8 cellular contexts compared by ENCODE assay signal in the genomic region with DNA sequence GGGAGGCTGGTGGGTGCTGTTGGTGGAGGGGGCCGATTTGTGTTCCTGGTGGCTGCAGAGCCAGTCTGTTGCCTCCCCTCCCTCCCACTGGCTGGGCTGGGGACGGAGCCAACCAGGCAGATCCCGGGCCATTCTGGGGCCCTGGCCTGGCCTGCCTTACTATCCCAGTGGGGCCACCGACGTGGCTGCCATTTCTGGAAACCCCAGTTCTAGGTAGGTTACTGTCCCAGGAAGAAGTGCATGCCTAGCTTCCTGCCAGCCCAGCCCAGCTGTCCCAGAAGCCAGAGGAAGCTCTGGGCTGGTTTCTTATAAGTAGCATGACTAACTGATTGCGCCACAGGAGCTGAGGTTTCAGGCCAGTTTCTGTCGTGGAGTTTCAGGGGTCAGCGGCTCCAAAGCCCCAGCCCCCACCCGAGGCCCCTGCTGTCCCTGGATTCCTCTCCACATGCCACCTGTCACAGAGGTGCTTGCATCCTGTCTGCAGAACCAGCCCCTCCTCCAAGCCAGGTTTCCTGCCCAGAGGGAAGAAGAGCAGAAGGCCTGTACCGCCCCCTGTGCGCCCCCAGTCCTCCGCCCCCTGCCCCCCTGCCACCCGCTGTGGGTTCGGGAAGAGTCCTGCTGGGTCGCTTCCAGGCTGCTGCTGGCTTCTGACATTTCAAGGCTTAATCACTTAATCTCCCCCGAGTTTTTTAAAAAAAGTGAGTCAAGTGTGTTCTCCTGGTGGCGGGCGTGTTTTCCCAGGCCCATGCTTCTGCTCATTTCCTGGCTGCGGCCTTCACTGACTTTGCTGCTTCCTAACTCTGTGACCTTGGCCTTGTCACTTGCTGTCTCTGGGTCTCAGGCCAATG. TPM values are rescaled to one million over a fixed set of nuclear protein-coding genes. Genes with fewer than 3 reads are reported as not detected.
DNase-seq lines count a peak whose midpoint lies in the region; ATAC-seq, FAIRE-seq and TF ChIP-seq lines count a peak whose summit lies in the region.

No MANE protein-coding gene starts in this region.

- no TSS peak for BruUV-seq in GM12878 (replicated peaks; lab: Mats Ljungman, UMichigan)

- no peak for TF ChIP-seq EP300 in GM12878 (IDR thresholded peaks at IDR 0.05; ENCODE audit: borderline replicate concordance in 1 of 2, control insufficient read depth in 1 of 2, low read depth in 2 of 2, low read length in 2 of 2)

- peaks cover 1% of the 10 kb centered on the region; the same call in 1 of the 2 replicates for H3K27me3 Mint-ChIP-seq in HFFc6 (ENCODE audit: insufficient read depth)

- ATAC-seq in GM12878 (peak; percentile 77), GM18498 (IDR thresholded peaks at IDR 0.05; ENCODE audit: unreplicated experiment) (no peak), HG03565 (IDR thresholded peaks at IDR 0.05; ENCODE audit: unreplicated experiment) (no peak)

- H3K9ac ChIP-seq in GM12878 (ENCODE audit: control insufficient read depth, insufficient read depth, low read length), result no peak overlapping the region
- H3K9ac ChIP-seq in iPS-18a (ENCODE audit: low read length), result no peak overlapping the region
- peak overlapping the region; percentile 83 for H3K9ac ChIP-seq in skeletal muscle satellite cell (ENCODE audit: low read depth, low read length)

- intact Hi-C loops in GM12878 (cut with micrococcal nuclease; ENCODE audit: unreplicated experiment), result no loop called here

- peak overlapping the region; percentile 74 for H3K4me3 Mint-ChIP-seq in HFFc6

- H3K79me2 ChIP-seq in GM12878 (ENCODE audit: control insufficient read depth, insufficient read depth, low read length), result peaks cover 43% of the 10 kb centered on the region

- no peak for TF ChIP-seq POLR2A in GM12878 (IDR thresholded peaks at IDR 0.05; ENCODE audit: low read depth, low read length)

- 42% methylated on average over 13 of the region's 19 CpGs for WGBS in GM12878 (ENCODE audit: insufficient coverage, insufficient replicate concordance, low lambda C conversion rate, missing lambda C conversion rate)

- H2AFZ ChIP-seq in GM12878 (ENCODE audit: control insufficient read depth, low read depth, low read length), result no peak overlapping the region

- H3K9me3 ChIP-seq in SJCRH30 (replicated peaks) (no peaks in the 10 kb centered on the region), GM12878 (replicated peaks; ENCODE audit: control insufficient read depth, insufficient read depth, low read length) (peaks cover 5% of the 10 kb centered on the region; the same call in 2 of the 3 replicates), iPS-18a (ENCODE audit: control insufficient read depth, low read depth, low read length) (no peaks in the 10 kb centered on the region), skeletal muscle satellite cell (replicated peaks; ENCODE audit: low read length) (no peaks in the 10 kb centered on the region)

- H3K4me2 ChIP-seq in GM12878 (ENCODE audit: control insufficient read depth, insufficient read depth) (peak overlapping the region; percentile 27; the same call in 1 of the 2 replicates), skeletal muscle satellite cell (ENCODE audit: low read length) (peak overlapping the region; percentile 71)

- H3K27ac ChIP-seq in SJCRH30 (peak overlapping the region; percentile 98), GM12878 (ENCODE audit: control insufficient read depth, insufficient read depth) (peak overlapping the region; percentile 52; the same call in 1 of the 2 replicates), iPS-18a (ENCODE audit: low read length) (peak overlapping the region; percentile 9)

- H3K4me1 ChIP-seq in SJCRH30 (peaks cover 26% of the 10 kb centered on the region), GM12878 (ENCODE audit: control insufficient read depth, insufficient read depth, low read length) (peaks cover 16% of the 10 kb centered on the region), iPS-18a (ENCODE audit: control insufficient read depth, low read depth, low read length) (peaks cover 31% of the 10 kb centered on the region), skeletal muscle satellite cell (ENCODE audit: control insufficient read depth, insufficient read depth, low read length) (peaks cover 32% of the 10 kb centered on the region)

- H3K36me3 ChIP-seq in SJCRH30 (peaks cover 18% of the 10 kb centered on the region), GM12878 (ENCODE audit: control insufficient read depth in 2 of 2, insufficient read depth in 2 of 2, low read length in 1 of 2) (peaks cover 6 to 8% of the 10 kb centered on the region in 2 experiments), iPS-18a (ENCODE audit: control insufficient read depth, low read depth, low read length) (no peaks in the 10 kb centered on the region), skeletal muscle satellite cell (ENCODE audit: insufficient read depth, low read length) (peaks cover 5% of the 10 kb centered on the region)

- no peaks in the 10 kb centered on the region for H3K27me3 ChIP-seq in SJCRH30
- no peaks in the 10 kb centered on the region for H3K27me3 ChIP-seq in GM12878 (replicated peaks in 1 of 2; ENCODE audit: control insufficient read depth in 2 of 2, insufficient read depth in 2 of 2, low read length in 1 of 2)
- no peaks in the 10 kb centered on the region for H3K27me3 ChIP-seq in iPS-18a (ENCODE audit: control insufficient read depth, insufficient read depth, low read length)
- no peaks in the 10 kb centered on the region for H3K27me3 ChIP-seq in skeletal muscle satellite cell (ENCODE audit: control insufficient read depth, insufficient read depth, low read length)

- no peaks in the 10 kb centered on the region; the same call in 1 of the 2 replicates for H4K20me1 ChIP-seq in GM12878 (ENCODE audit: control insufficient read depth, insufficient read depth)

- in situ Hi-C loops in GM12878 (cut with MboI), result no loop called here

- no peak overlapping the region for H3K4me3 ChIP-seq in SJCRH30
- no peak overlapping the region for H3K4me3 ChIP-seq in GM12878
- H3K4me3 ChIP-seq in iPS-18a (ENCODE audit: low read length), result no peak overlapping the region
- peak overlapping the region; percentile 53 for H3K4me3 ChIP-seq in skeletal muscle satellite cell (ENCODE audit: low read length)

- TF ChIP-seq CTCF in HFFc6 (IDR thresholded peaks at IDR 0.05) (peak; percentile 38; the same call in 1 of the 2 replicates), GM12878 (IDR thresholded peaks at IDR 0.05 in 2 of 3, conservative IDR thresholded peaks at IDR 0.05 in 1 of 3; ENCODE audit: control insufficient read depth in 2 of 3, extremely low read depth in 1 of 3, insufficient read depth in 1 of 3, low read depth in 3 of 3, low read length in 3 of 3) (no peak)

- SMC1A ChIA-PET in GM12878 (lab: Charles Lee; ENCODE audit: uncharacterized antibody, unreplicated experiment), result interaction anchor here (1.2 to 2.0 kb wide), 2 partner anchors 15 to 23 kb away, joined by 4 read pairs; no protein-coding TSS in a partner anchor

- peaks cover 26% of the 10 kb centered on the region for H3K36me3 Mint-ChIP-seq in HFFc6 (ENCODE audit: low read depth)

- POLR2A ChIA-PET in GM12878 (lab: Charles Lee), result no interaction called here

- TF ChIP-seq RAD21 in GM12878 (IDR thresholded peaks at IDR 0.05; ENCODE audit: insufficient read depth, low read depth, low read length), result no peak

- CTCF ChIA-PET in GM12878 (lab: Yijun Ruan, JAX), result interaction anchor here (1.2 to 1.3 kb wide), 2 partner anchors 92 kb away, joined by 3 to 4 read pairs; no protein-coding TSS in a partner anchor

- RAD21 ChIA-PET in GM12878 (lab: Charles Lee; ENCODE audit: unreplicated experiment), result interaction anchor here (1.0 kb wide), 1 partner anchor 10 kb away, joined by 3 read pairs; no protein-coding TSS in a partner anchor

- H3K27ac Mint-ChIP-seq in HFFc6, result peak overlapping the region; percentile 98

- peak; percentile 62 for FAIRE-seq in GM12878 (lab: Jason Lieb, UNC)

- peak; percentile 86 to 88 for DNase-seq in AML-193 (lab: John Stamatoyannopoulos, UW)
- peak; percentile 92 for DNase-seq in HFFc6
- peak; percentile 99 for DNase-seq in SJCRH30
- no peak for DNase-seq in GM12878 (ENCODE audit: low read depth, low spot score)

- H3K9me3 Mint-ChIP-seq in HFFc6, result no peaks in the 10 kb centered on the region

- peaks cover 61% of the 10 kb centered on the region for H3K4me1 Mint-ChIP-seq in HFFc6 (ENCODE audit: low read depth)

RNA-seq across cellular contexts. Expression of a gene that starts 13.2 kb away (rescaled TPM):
- 10 to 100 TPM; 20.0 to 27.0 (median 23.2) TPM for total RNA-seq in HFFc6 (2021; fragmentation: NEBNext Ultra II Directional; extraction: Animal tissue kit (Norgen Biotek cat#: 25700))
- 71.0 and 75.1 TPM in 2 replicates for total RNA-seq in SJCRH30 (2014; rRNA removed; shearing (Covaris generic))
- total RNA-seq in GM12878 (2013; cell fraction: nucleolus; rRNA removed), result 148 and 149 TPM in 2 replicates
- total RNA-seq in GM12878 (2014; rRNA removed) (36.5 and 39.0 TPM in 2 replicates), GM12878 (2014; rRNA removed; fragmentation: Illumina TruSeq; extraction: Trizol) (33.8 and 34.3 TPM in 2 replicates), GM12878 (2021) (69.5 and 70.4 TPM in 2 replicates)
- 13.1 TPM for polyA plus RNA-seq in GM12878 (2011; ENCODE audit: low read depth)
- polyA plus RNA-seq in GM12878 (2011; rRNA removed) (42.8 and 69.2 TPM in 2 replicates), GM12878 (2014; fragmentation: Illumina TruSeq; extraction: Trizol) (19.4 and 39.4 TPM in 2 replicates), GM12878 (2014; fragmentation: Nextera tagmentation; extraction: Ambion mirVana) (1 to 10 TPM; 2.6 to 8.5 TPM), GM12878 (2014; rRNA removed) (67.3 and 68.6 TPM in 2 replicates), GM12878 (2016; fragmentation: Nextera tagmentation; extraction: Ambion mirVana) (10 to 100 TPM; 13.8 to 17.6 TPM)
- 69.2 and 84.8 TPM in 2 replicates for polyA plus RNA-seq in GM12878 (2011; cell fraction: cytosol; rRNA removed)
- 107 and 118 TPM in 2 replicates for polyA plus RNA-seq in GM12878 (2011; cell fraction: nucleus; rRNA removed)
- polyA plus RNA-seq in GM12878 (2012), result 20.4 and 21.2 TPM in 2 replicates
- 60.5 and 84.7 TPM in 2 replicates for polyA minus RNA-seq in GM12878 (2011; rRNA and poly(A)+ RNA removed)
- 17.0 and 20.3 TPM in 2 replicates for polyA minus RNA-seq in GM12878 (2011; cell fraction: cytosol; rRNA and poly(A)+ RNA removed)
- 32.0 and 57.7 TPM in 2 replicates for polyA minus RNA-seq in GM12878 (2011; cell fraction: nucleus; rRNA and poly(A)+ RNA removed)
- total RNA-seq in skeletal muscle satellite cell (2012; rRNA removed), result 17.5 and 19.0 TPM in 2 replicates

RNA-seq across cellular contexts. Expression of a gene that starts 58.4 kb away (rescaled TPM):
- 10 to 100 TPM; 63.6 to 71.3 (median 66.5) TPM for total RNA-seq in HFFc6 (2021; fragmentation: NEBNext Ultra II Directional; extraction: Animal tissue kit (Norgen Biotek cat#: 25700))
- total RNA-seq in SJCRH30 (2014; rRNA removed; shearing (Covaris generic)), result 38.3 and 39.5 TPM in 2 replicates
- 24.2 and 43.2 TPM in 2 replicates for total RNA-seq in GM12878 (2013; cell fraction: nucleolus; rRNA removed)
- total RNA-seq in GM12878 (2014; rRNA removed) (62.8 and 69.0 TPM in 2 replicates), GM12878 (2014; rRNA removed; fragmentation: Illumina TruSeq; extraction: Trizol) (63.8 and 66.7 TPM in 2 replicates), GM12878 (2021) (62.4 and 66.5 TPM in 2 replicates)
- 55.0 TPM for polyA plus RNA-seq in GM12878 (2011; ENCODE audit: low read depth)
- polyA plus RNA-seq in GM12878 (2011; rRNA removed) (51.7 and 54.0 TPM in 2 replicates), GM12878 (2014; fragmentation: Illumina TruSeq; extraction: Trizol) (52.4 and 79.0 TPM in 2 replicates), GM12878 (2014; fragmentation: Nextera tagmentation; extraction: Ambion mirVana) (100 to 1,000 TPM; 168 to 214 TPM), GM12878 (2014; rRNA removed) (59.4 and 62.6 TPM in 2 replicates), GM12878 (2016; fragmentation: Nextera tagmentation; extraction: Ambion mirVana) (100 to 1,000 TPM; 110 to 120 TPM)
- polyA plus RNA-seq in GM12878 (2011; cell fraction: cytosol; rRNA removed), result 47.5 and 49.5 TPM in 2 replicates
- polyA plus RNA-seq in GM12878 (2011; cell fraction: nucleus; rRNA removed), result 22.6 and 25.4 TPM in 2 replicates
- 68.4 and 73.3 TPM in 2 replicates for polyA plus RNA-seq in GM12878 (2012)
- 39.8 and 45.0 TPM in 2 replicates for polyA minus RNA-seq in GM12878 (2011; rRNA and poly(A)+ RNA removed)
- 11.5 and 16.8 TPM in 2 replicates for polyA minus RNA-seq in GM12878 (2011; cell fraction: cytosol; rRNA and poly(A)+ RNA removed)
- polyA minus RNA-seq in GM12878 (2011; cell fraction: nucleus; rRNA and poly(A)+ RNA removed), result 16.3 and 23.2 TPM in 2 replicates
- 95.6 and 107 TPM in 2 replicates for total RNA-seq in skeletal muscle satellite cell (2012; rRNA removed)

Comparison
In these comparisons a context has a peak if more than half of its experiments do, and no peak if none do; other contexts are left out.
1. H3K27ac ChIP-seq: peak in every context shown above with its lines; median percentile 98 in SJCRH30; 52 in GM12878; 9 in iPS-18a.